ENCODE assay signal across 10 cellular contexts in genomic region chr12:105234197-105234596, GRCh38. TPM values are rescaled to one million over a fixed set of nuclear protein-coding genes. Genes with fewer than 3 reads are reported as not detected.
DNase-seq lines count a peak whose midpoint lies in the region; ATAC-seq, FAIRE-seq and TF ChIP-seq lines count a peak whose summit lies in the region.
"Had no signal": no experiment of that assay in that cellular context is flagged by ENCODE, and none has a peak within 500 bp of the region (broad histone marks: within the 10 kb centered on the region; RNA-seq: fewer than 3 reads in every experiment).

No MANE protein-coding gene starts in this region.

- FAIRE-seq in endothelial cell of umbilical vein (lab: Jason Lieb, UNC), result no peak
- FAIRE-seq: islet of Langerhans had no signal

- no peak for TF ChIP-seq CTCF in CD4-positive, alpha-beta T cell (IDR thresholded peaks at IDR 0.05)
- no peak for TF ChIP-seq CTCF in PC-9 (conservative IDR thresholded peaks at IDR 0.05)
- TF ChIP-seq CTCF in endothelial cell of umbilical vein (IDR thresholded peaks at IDR 0.05; ENCODE audit: extremely low read depth in 1 of 2, insufficient read depth in 1 of 2, low read depth in 1 of 2, low read length in 2 of 2), result no peak
- TF ChIP-seq CTCF in osteoblast (IDR thresholded peaks at IDR 0.05; ENCODE audit: extremely low read depth, low read depth, low read length), result no peak

- no peaks in the 10 kb centered on the region for H3K9me3 ChIP-seq in CD4-positive, alpha-beta T cell (ENCODE audit: control insufficient read depth, low read length)
- H3K9me3 ChIP-seq in PC-9 (ENCODE audit: insufficient read depth, low read depth), result 0 out of 2 replicates have a peak, but pooled peaks cover 5% of the 10 kb centered on the region
- no peaks in the 10 kb centered on the region for H3K9me3 ChIP-seq in endothelial cell of umbilical vein (replicated peaks; ENCODE audit: control insufficient read depth, insufficient read depth, low read length)
- no peaks in the 10 kb centered on the region for H3K9me3 ChIP-seq in osteoblast (ENCODE audit: low read depth, low read length)

- POLR2A ChIA-PET in CD4-positive, alpha-beta T cell (lab: Charles Lee), result interaction anchor here (1.4 to 2.8 kb wide), 2 partner anchors 96 to 1069 kb away, joined by 3 to 25 read pairs; partner anchors contain the start of gene C12orf75
- POLR2A ChIA-PET in PC-9 (lab: Charles Lee; ENCODE audit: unreplicated experiment) (interaction anchor here (0.6 kb wide), 1 partner anchor 873 kb away, joined by 4 read pairs; no protein-coding TSS in a partner anchor), endothelial cell of umbilical vein (lab: Charles Lee) (no interaction called here)

- intact Hi-C loops in CD4-positive, alpha-beta T cell (cut with DNase I, micrococcal nuclease), result loop anchor here in 1 of 2 experiments (5.0 to 10.0 kb wide), 4 partner anchors 93 to 1389 kb away; partner anchors contain the start of genes NT5DC3, TDG and WASHC4
- intact Hi-C loops in PC-9 (cut with micrococcal nuclease; ENCODE audit: unreplicated experiment), result no loop called here
- intact Hi-C loops in endothelial cell of umbilical vein (cut with micrococcal nuclease), result no loop called here

- H4K20me1 ChIP-seq in PC-9 (ENCODE audit: insufficient read depth) (no peaks in the 10 kb centered on the region), endothelial cell of umbilical vein (replicated peaks; ENCODE audit: control insufficient read depth, extremely low read depth, insufficient read depth, low read length) (no peaks in the 10 kb centered on the region), osteoblast (ENCODE audit: insufficient read depth, low read length) (no peaks in the 10 kb centered on the region)

- no peak overlapping the region for H3K27ac ChIP-seq in CD4-positive, alpha-beta T cell (ENCODE audit: low read depth, low read length)
- H3K27ac ChIP-seq in PC-9 (no peak overlapping the region), endothelial cell of umbilical vein (ENCODE audit: insufficient read depth, low read depth, low read length) (peak overlapping the region; percentile 95), osteoblast (ENCODE audit: low read depth, low read length) (peak overlapping the region; percentile 82)

- peak overlapping the region; percentile 97 for H3K9ac ChIP-seq in endothelial cell of umbilical vein (replicated peaks; ENCODE audit: extremely low read depth, insufficient read depth, low read length)

- no peak for DNase-seq in CD4-positive, alpha-beta T cell
- no peak for DNase-seq in PC-9
- DNase-seq in endothelial cell of umbilical vein (ENCODE audit: low read depth, low spot score), result peak; percentile 6
- no peak for DNase-seq in osteoblast (ENCODE audit: insufficient read length, low spot score, missing footprints)
- DNase-seq in stimulated activated CD8-positive, alpha-beta memory T cell treated with anti-CD3 and anti-CD28 coated beads, Interleukin-4, amount 100 ng/mL, for 48 hours, result no peak
- no peak for DNase-seq in NCI-H1048 (lab: John Stamatoyannopoulos, UW)
- no peak for DNase-seq in GM19240 (ENCODE audit: insufficient read length, low spot score)
- DNase-seq: SHP77 had no signal

- peaks cover 15% of the 10 kb centered on the region for H3K4me1 ChIP-seq in PC-9 (replicated peaks; ENCODE audit: insufficient read depth)
- H3K4me1 ChIP-seq in endothelial cell of umbilical vein (ENCODE audit: control insufficient read depth, extremely low read depth, insufficient read depth, low read length), result peaks cover 38% of the 10 kb centered on the region
- peaks cover 59% of the 10 kb centered on the region for H3K4me1 ChIP-seq in osteoblast (ENCODE audit: insufficient read depth, low read length)

- H3K4me2 ChIP-seq in PC-9, result peak overlapping the region; percentile 77
- H3K4me2 ChIP-seq in endothelial cell of umbilical vein (ENCODE audit: insufficient read depth, low read length), result peak overlapping the region; percentile 98
- H3K4me2 ChIP-seq in osteoblast (ENCODE audit: insufficient read depth, low read length), result peak overlapping the region; percentile 94

- H3K9me1 ChIP-seq in endothelial cell of umbilical vein (replicated peaks; ENCODE audit: control insufficient read depth, extremely low read depth, insufficient read depth, low read length), result no peaks in the 10 kb centered on the region

- peak overlapping the region; percentile 90 for H3K27ac Mint-ChIP-seq in CD4-positive, alpha-beta T cell

- CTCF ChIA-PET in CD4-positive, alpha-beta T cell (lab: Charles Lee), result interaction anchor here (0.9 kb wide), 1 partner anchor 97 kb away, joined by 4 read pairs; no protein-coding TSS in a partner anchor
- CTCF ChIA-PET in PC-9 (lab: Charles Lee), result no interaction called here
- CTCF ChIA-PET in endothelial cell of umbilical vein (lab: Charles Lee), result interaction anchor here (1.3 to 2.7 kb wide), 4 partner anchors 10 to 989 kb away, joined by 3 to 20 read pairs (median 4); no protein-coding TSS in a partner anchor

- H2AFZ ChIP-seq in PC-9 (0 out of 2 replicates have a peak overlapping the region, but pooled peaks have one; percentile 84), endothelial cell of umbilical vein (ENCODE audit: low read depth, low read length) (no peak overlapping the region), osteoblast (ENCODE audit: low read length) (no peak overlapping the region)

- H3K36me3 Mint-ChIP-seq in CD4-positive, alpha-beta T cell (ENCODE audit: low read depth), result peaks cover 36% of the 10 kb centered on the region

- BruUV-seq in PC-9 (replicated peaks; lab: Mats Ljungman, UMichigan) (no TSS peak), endothelial cell of umbilical vein (replicated peaks; lab: Mats Ljungman, UMichigan) (no TSS peak)

- H3K4me1 Mint-ChIP-seq in CD4-positive, alpha-beta T cell (ENCODE audit: low read depth), result peaks cover 57% of the 10 kb centered on the region

- H3K36me3 ChIP-seq in PC-9 (ENCODE audit: low read depth) (0 out of 2 replicates have a peak, but pooled peaks cover under 1% of the 10 kb centered on the region), endothelial cell of umbilical vein (ENCODE audit: control insufficient read depth in 2 of 2, extremely low read depth in 1 of 2, insufficient read depth in 2 of 2, low read length in 2 of 2) (no peaks in the 10 kb centered on the region), osteoblast (ENCODE audit: insufficient read depth, low read length) (no peaks in the 10 kb centered on the region)

- TF ChIP-seq POLR2A in endothelial cell of umbilical vein (IDR thresholded peaks at IDR 0.05; ENCODE audit: low read depth, low read length), result no peak

- dilution Hi-C loops in endothelial cell of umbilical vein (cut with MboI; ENCODE audit: extremely low pct_ligation_motif_present, low sequenced_read_pairs), result no loop called here

- 0 out of 2 replicates have a peak, but pooled peaks cover 5% of the 10 kb centered on the region for H3F3A ChIP-seq in PC-9 (ENCODE audit: insufficient read depth, low read depth)

- H3K9me3 Mint-ChIP-seq in CD4-positive, alpha-beta T cell, result no peaks in the 10 kb centered on the region

- H3K79me2 ChIP-seq in PC-9 (ENCODE audit: low read depth) (peaks cover 35% of the 10 kb centered on the region), endothelial cell of umbilical vein (ENCODE audit: control insufficient read depth, insufficient read depth, low read length) (peaks cover 46% of the 10 kb centered on the region), osteoblast (ENCODE audit: insufficient read depth, low read length) (peaks cover 61% of the 10 kb centered on the region)

- no peaks in the 10 kb centered on the region for H3K27me3 Mint-ChIP-seq in CD4-positive, alpha-beta T cell

- no peak for ATAC-seq in CD4-positive, alpha-beta T cell (ENCODE audit: poor library complexity)
- ATAC-seq in HG02610 (IDR thresholded peaks at IDR 0.05; ENCODE audit: unreplicated experiment), result no peak

- H3K27me3 ChIP-seq in CD4-positive, alpha-beta T cell (ENCODE audit: control insufficient read depth, insufficient read depth, low read length), result no peaks in the 10 kb centered on the region
- H3K27me3 ChIP-seq in PC-9 (ENCODE audit: insufficient read depth, low read depth), result no peaks in the 10 kb centered on the region
- no peaks in the 10 kb centered on the region for H3K27me3 ChIP-seq in endothelial cell of umbilical vein (ENCODE audit: control insufficient read depth in 2 of 2, insufficient read depth in 2 of 2, low read length in 2 of 2)
- H3K27me3 ChIP-seq in osteoblast (ENCODE audit: insufficient read depth, low read length), result no peaks in the 10 kb centered on the region

- H3K9me2 ChIP-seq in PC-9 (ENCODE audit: insufficient read depth), result no peaks in the 10 kb centered on the region

- H3K4me3 Mint-ChIP-seq in CD4-positive, alpha-beta T cell, result peak overlapping the region; percentile 94

- H3K4me3 ChIP-seq in PC-9 (peak overlapping the region; percentile 74; the same call in 1 of the 2 replicates), endothelial cell of umbilical vein (replicated peaks in 1 of 3; ENCODE audit: insufficient read depth in 1 of 3, low read depth in 1 of 3, low read length in 3 of 3) (peak overlapping the region in 2 of 3 experiments; percentile 8 to 98), osteoblast (ENCODE audit: insufficient read depth, low read length) (peak overlapping the region; percentile 84)

TF ChIP-seq in endothelial cell of umbilical vein, 7 proteins besides CTCF, POLR2A, EP300 and RAD21 (continues in another document):
- TF ChIP-seq FOS (IDR thresholded peaks at IDR 0.05; ENCODE audit: borderline replicate concordance, insufficient read depth, low read length) (no peak), GATA2 (IDR thresholded peaks at IDR 0.05; ENCODE audit: insufficient read depth, insufficient read length, low read depth, low read length) (no peak), JUN (IDR thresholded peaks at IDR 0.05; ENCODE audit: borderline replicate concordance, insufficient read depth, insufficient read length, low read depth) (no peak), EZH2 (IDR thresholded peaks at IDR 0.05; ENCODE audit: borderline replicate concordance, low read depth, low read length, severe bottlenecking) (no peak), MYC (IDR thresholded peaks at IDR 0.05; ENCODE audit: low read depth, low read length) (no peak), MAX (IDR thresholded peaks at IDR 0.05; ENCODE audit: insufficient read depth, insufficient read length) (no peak)

RNA-seq across cellular contexts. Expression of gene APPL2, which starts 1.8 kb away (rescaled TPM):
- total RNA-seq in CD4-positive, alpha-beta T cell, result 10 to 100 TPM; 58.8 to 59.9 TPM
- 24.3 and 24.6 TPM in 2 replicates for total RNA-seq in PC-9 (2021)
- total RNA-seq in endothelial cell of umbilical vein, result 21.4 and 31.8 TPM in 2 replicates
- polyA plus RNA-seq in endothelial cell of umbilical vein, result 8.1 and 9.2 TPM in 2 replicates
- 11.0 and 11.6 TPM in 2 replicates for polyA plus RNA-seq in endothelial cell of umbilical vein (2011; cell fraction: cytosol; rRNA removed)
- 52.5 and 58.8 TPM in 2 replicates for polyA plus RNA-seq in endothelial cell of umbilical vein (2011; cell fraction: nucleus; rRNA removed)
- 21.9 and 23.1 TPM in 2 replicates for polyA plus RNA-seq in endothelial cell of umbilical vein (2012)
- polyA minus RNA-seq in endothelial cell of umbilical vein, result 30.0 and 38.2 TPM in 2 replicates
- 7.4 TPM for polyA minus RNA-seq in endothelial cell of umbilical vein (2011; cell fraction: cytosol; rRNA and poly(A)+ RNA removed)
- polyA minus RNA-seq in endothelial cell of umbilical vein (2011; cell fraction: nucleus; rRNA and poly(A)+ RNA removed), result 59.7 and 67.9 TPM in 2 replicates
- total RNA-seq in osteoblast, result 67.0 and 91.3 TPM in 2 replicates

Comparison
In these comparisons a context has a peak if more than half of its experiments do, and no peak if none do; other contexts are left out.
1. H3K27ac ChIP-seq: peak in endothelial cell of umbilical vein (single experiment) and osteoblast (single experiment); none in CD4-positive, alpha-beta T cell (single experiment) and PC-9 (single experiment).
2. Peak in every context shown above with its lines, with median percentiles within 50 percentile points of each other: H3K4me2 ChIP-seq and H3K4me3 ChIP-seq.